20 cellular contexts compared by ENCODE assay signal in genomic region chr7:42939457-42940240, GRCh38. TPM values are rescaled to one million over a fixed set of nuclear protein-coding genes. Genes with fewer than 3 reads are reported as not detected.
DNase-seq lines count a peak whose midpoint lies in the region; ATAC-seq, FAIRE-seq and TF ChIP-seq lines count a peak whose summit lies in the region.
"Had no signal": no experiment of that assay in that cellular context is flagged by ENCODE, and none has a peak within 500 bp of the region (broad histone marks: within the 10 kb centered on the region; RNA-seq: fewer than 3 reads in every experiment).

No MANE protein-coding gene starts in this region.

- 82% methylated on average over 4 of the region's 4 CpGs for WGBS in prostate gland

- H3K9me3 Mint-ChIP-seq in activated naive CD4-positive, alpha-beta T cell treated with anti-CD3 and anti-CD28 coated beads for 36 hours, result no peaks in the 10 kb centered on the region
- H3K9me3 Mint-ChIP-seq in activated naive CD4-positive, alpha-beta T cell treated with anti-CD3 and anti-CD28 coated beads, Interleukin-2, amount 10 ng/mL, durations not matched to agents 7 days and 5 days, result no peaks in the 10 kb centered on the region
- H3K9me3 Mint-ChIP-seq in activated B cell treated with CpG ODN at 0.5 μM for 24 hours, result no peaks in the 10 kb centered on the region
- H3K9me3 Mint-ChIP-seq: IgD-negative memory B cell had no signal

- H3K4me1 Mint-ChIP-seq in activated naive CD4-positive, alpha-beta T cell treated with anti-CD3 and anti-CD28 coated beads for 36 hours (ENCODE audit: low read depth), result peaks cover 52% of the 10 kb centered on the region
- peaks cover 22% of the 10 kb centered on the region for H3K4me1 Mint-ChIP-seq in activated naive CD4-positive, alpha-beta T cell treated with anti-CD3 and anti-CD28 coated beads, Interleukin-2, amount 10 ng/mL, durations not matched to agents 7 days and 5 days
- peaks cover 4% of the 10 kb centered on the region for H3K4me1 Mint-ChIP-seq in activated B cell treated with CpG ODN at 0.5 μM for 24 hours

- CTCF ChIA-PET in activated naive CD4-positive, alpha-beta T cell treated with anti-CD3 and anti-CD28 coated beads for 36 hours (lab: Charles Lee), result interaction anchor here (1.0 kb wide), 2 partner anchors 11 to 515 kb away, joined by 3 read pairs; no protein-coding TSS in a partner anchor
- CTCF ChIA-PET in activated naive CD4-positive, alpha-beta T cell treated with anti-CD3 and anti-CD28 coated beads, Interleukin-2, amount 10 ng/mL, durations not matched to agents 7 days and 5 days (lab: Charles Lee), result interaction anchor here (1.6 to 1.8 kb wide), 2 partner anchors 10 to 500 kb away, joined by 3 to 6 read pairs; no protein-coding TSS in a partner anchor
- CTCF ChIA-PET in activated B cell treated with CpG ODN at 0.5 μM for 24 hours (lab: Charles Lee), result interaction anchor here (1.3 to 2.8 kb wide), 2 partner anchors 10 to 322 kb away, joined by 5 to 24 read pairs; no protein-coding TSS in a partner anchor

- H3K27me3 Mint-ChIP-seq in activated naive CD4-positive, alpha-beta T cell treated with anti-CD3 and anti-CD28 coated beads for 36 hours (ENCODE audit: low read depth), result no peaks in the 10 kb centered on the region
- no peaks in the 10 kb centered on the region for H3K27me3 Mint-ChIP-seq in activated naive CD4-positive, alpha-beta T cell treated with anti-CD3 and anti-CD28 coated beads, Interleukin-2, amount 10 ng/mL, durations not matched to agents 7 days and 5 days
- H3K27me3 Mint-ChIP-seq in activated B cell treated with CpG ODN at 0.5 μM for 24 hours, result no peaks in the 10 kb centered on the region
- H3K27me3 Mint-ChIP-seq: IgD-negative memory B cell had no signal

- H3K27ac Mint-ChIP-seq in activated naive CD4-positive, alpha-beta T cell treated with anti-CD3 and anti-CD28 coated beads for 36 hours, result peak overlapping the region; percentile 70
- no peak overlapping the region for H3K27ac Mint-ChIP-seq in activated naive CD4-positive, alpha-beta T cell treated with anti-CD3 and anti-CD28 coated beads, Interleukin-2, amount 10 ng/mL, durations not matched to agents 7 days and 5 days
- peak overlapping the region; percentile 4 for H3K27ac Mint-ChIP-seq in activated B cell treated with CpG ODN at 0.5 μM for 24 hours

- H3K4me3 ChIP-seq in prostate gland, result no peak overlapping the region
- H3K4me3 ChIP-seq: ascending aorta, right atrium auricular region had no signal

- no peaks in the 10 kb centered on the region for H3K36me3 ChIP-seq in prostate gland

- H3K27me3 ChIP-seq in prostate gland (replicated peaks; ENCODE audit: insufficient read depth), result no peaks in the 10 kb centered on the region
- H3K27me3 ChIP-seq: ascending aorta, right atrium auricular region had no signal

- FAIRE-seq in GM18507 (lab: Jason Lieb, UNC), result peak; percentile 29
- FAIRE-seq: H1 had no signal

- DNase-seq in activated naive CD4-positive, alpha-beta T cell treated with anti-CD3 and anti-CD28 coated beads for 36 hours, result peak; percentile 57
- DNase-seq in activated naive CD4-positive, alpha-beta T cell treated with anti-CD3 and anti-CD28 coated beads, Interleukin-2, amount 10 ng/mL, durations not matched to agents 7 days and 5 days, result no peak
- DNase-seq in GM18507 (ENCODE audit: extremely low spot score, insufficient read length, low read depth) (no peak), activated B cell treated with CpG ODN at 0.5 μM for 24 hours (no peak), prostate gland (ENCODE audit: low spot score) (no peak), hypothalamus (lab: John Stamatoyannopoulos, UW) (no peak), cerebellar cortex (ENCODE audit: low spot score) (no peak)
- no peak for DNase-seq in stimulated activated naive CD8-positive, alpha-beta T cell treated with anti-CD3 and anti-CD28 coated beads, Interleukin-15, Interleukin-2, amounts not matched to agents 100 U/mL and 50 U/mL, for 24 hours
- DNase-seq: activated CD4-positive, alpha-beta T cell treated with anti-CD3 and anti-CD28 coated beads for 1 hour; effector CD8-positive, alpha-beta T cell; head of caudate nucleus; left ventricle myocardium superior; MM.1S; NCI-H1694 treated with DMSO at 0.1 percent for 48 hours; NCI-H2227 treated with DMSO at 0.1 percent for 48 hours; T1000 had no signal

- intact Hi-C loops in activated naive CD4-positive, alpha-beta T cell treated with anti-CD3 and anti-CD28 coated beads for 36 hours (cut with micrococcal nuclease), result loop anchor here (1.0 to 10.0 kb wide), 7 partner anchors 7 to 925 kb away; partner anchors contain the start of genes MRPL32, MRPS24 and PSMA2
- intact Hi-C loops in activated B cell treated with CpG ODN at 0.5 μM for 24 hours (cut with micrococcal nuclease), result loop anchor here (10.0 kb wide), 1 partner anchor 515 kb away; no protein-coding TSS in a partner anchor
- intact Hi-C loops in prostate gland (cut with DNase I), result loop anchor here (10.0 kb wide), 1 partner anchor 515 kb away; no protein-coding TSS in a partner anchor

- H3K9me3 ChIP-seq in prostate gland, result no peaks in the 10 kb centered on the region
- H3K9me3 ChIP-seq: ascending aorta, right atrium auricular region had no signal

- no peak for ATAC-seq in activated B cell treated with CpG ODN at 0.5 μM for 24 hours (ENCODE audit: low read depth)
- ATAC-seq in stimulated activated naive CD8-positive, alpha-beta T cell treated with anti-CD3 and anti-CD28 coated beads, Interleukin-15, Interleukin-2, amounts not matched to agents 100 U/mL and 50 U/mL, for 24 hours, result peak; percentile 68
- ATAC-seq: left ventricle myocardium superior had no signal

- TF ChIP-seq CTCF in activated B cell treated with CpG ODN at 0.5 μM for 24 hours (IDR thresholded peaks at IDR 0.05) (no peak), prostate gland (IDR thresholded peaks at IDR 0.05) (no peak)

- H3K4me3 Mint-ChIP-seq in activated naive CD4-positive, alpha-beta T cell treated with anti-CD3 and anti-CD28 coated beads for 36 hours, result peak overlapping the region; percentile 9
- no peak overlapping the region for H3K4me3 Mint-ChIP-seq in activated naive CD4-positive, alpha-beta T cell treated with anti-CD3 and anti-CD28 coated beads, Interleukin-2, amount 10 ng/mL, durations not matched to agents 7 days and 5 days
- H3K4me3 Mint-ChIP-seq in activated B cell treated with CpG ODN at 0.5 μM for 24 hours, result no peak overlapping the region
- H3K4me3 Mint-ChIP-seq: IgD-negative memory B cell had no signal

- H3K36me3 Mint-ChIP-seq in activated naive CD4-positive, alpha-beta T cell treated with anti-CD3 and anti-CD28 coated beads for 36 hours (ENCODE audit: low read depth), result peaks cover 16% of the 10 kb centered on the region
- H3K36me3 Mint-ChIP-seq in activated naive CD4-positive, alpha-beta T cell treated with anti-CD3 and anti-CD28 coated beads, Interleukin-2, amount 10 ng/mL, durations not matched to agents 7 days and 5 days, result peaks cover 27% of the 10 kb centered on the region
- peaks cover 47% of the 10 kb centered on the region for H3K36me3 Mint-ChIP-seq in activated B cell treated with CpG ODN at 0.5 μM for 24 hours (ENCODE audit: low read depth)

- no peaks in the 10 kb centered on the region for H3K4me1 ChIP-seq in prostate gland (replicated peaks)
- H3K4me1 ChIP-seq: ascending aorta, right atrium auricular region had no signal

- H3K27ac ChIP-seq in prostate gland, result no peak overlapping the region
- H3K27ac ChIP-seq: ascending aorta, right atrium auricular region had no signal

- no peak for TF ChIP-seq POLR2A in prostate gland (IDR thresholded peaks at IDR 0.05)

- POLR2A ChIA-PET in activated B cell treated with CpG ODN at 0.5 μM for 24 hours (lab: Charles Lee), result no interaction called here

RNA-seq across cellular contexts. Expression of gene MRPL32, which starts 7.5 kb away (rescaled TPM):
- 10 to 100 TPM; 67.4 to 71.8 TPM for total RNA-seq in activated naive CD4-positive, alpha-beta T cell treated with anti-CD3 and anti-CD28 coated beads for 36 hours
- total RNA-seq in activated B cell treated with CpG ODN at 0.5 μM for 24 hours (38.8 and 39.5 TPM in 2 replicates), prostate gland (10 to 100 TPM; 48.3 to 65.7 TPM)

RNA-seq across cellular contexts. Expression of gene PSMA2, which starts 7.7 kb away (rescaled TPM):
- total RNA-seq in activated naive CD4-positive, alpha-beta T cell treated with anti-CD3 and anti-CD28 coated beads for 36 hours, result 100 to 1,000 TPM; 199 to 221 TPM
- total RNA-seq in activated B cell treated with CpG ODN at 0.5 μM for 24 hours (88.1 and 109 TPM in 2 replicates), prostate gland (10 to 100 TPM; 56.2 to 79.1 TPM)

RNA-seq across cellular contexts. Expression of gene C7orf25, which starts 27.8 kb away (rescaled TPM):
- 1 to 10 TPM in 1 of 2 experiments, under 1 TPM in 1; 0.93 to 2.0 TPM for total RNA-seq in activated naive CD4-positive, alpha-beta T cell treated with anti-CD3 and anti-CD28 coated beads for 36 hours
- total RNA-seq in activated B cell treated with CpG ODN at 0.5 μM for 24 hours (4.5 and 5.5 TPM in 2 replicates), prostate gland (10 to 100 TPM in 1 of 2 donors, 1 to 10 TPM in 1; 7.5 to 20.8 TPM)
